In genomic region chr11:61963016-61963281, GRCh38 we compare ENCODE assay signal across 1 cellular context.
TF ChIP-seq lines count a peak whose summit lies in the region.

No MANE protein-coding gene starts in this region.

TF ChIP-seq in K562, 482 proteins besides CTCF, POLR2A, EP300 and RAD21 (continued from another document):
- 0 out of 2 replicates have a peak, but pooled peaks have one; percentile 49 for TF ChIP-seq THRB (CRISPR knock-in tag; conservative IDR thresholded peaks at IDR 0.05)
- peak; percentile 1; the same call in 1 of the 2 replicates for TF ChIP-seq ZBTB26 (CRISPR knock-in tag; IDR thresholded peaks at IDR 0.05)
- peak; percentile 1; the same call in 1 of the 2 replicates for TF ChIP-seq ZC3H4 (CRISPR knock-in tag; IDR thresholded peaks at IDR 0.05; ENCODE audit: borderline replicate concordance)
- TF ChIP-seq SMAD3 (CRISPR knock-in tag; conservative IDR thresholded peaks at IDR 0.05): no peak
- peak; percentile 1; the same call in 1 of the 2 replicates for TF ChIP-seq JUNB (CRISPR knock-in tag; conservative IDR thresholded peaks at IDR 0.05)
- 0 out of 2 replicates have a peak, but pooled peaks have one; percentile 6 for TF ChIP-seq E2F3 (CRISPR knock-in tag; IDR thresholded peaks at IDR 0.05)
- no peak for TF ChIP-seq POLR3A (IDR thresholded peaks at IDR 0.05; ENCODE audit: borderline replicate concordance, extremely low read depth, insufficient read depth, insufficient read length)
- no peak for TF ChIP-seq HMGN3 (IDR thresholded peaks at IDR 0.05; ENCODE audit: borderline replicate concordance, extremely low read depth, insufficient read length, low read depth, low read length)
- TF ChIP-seq ZBTB17 (CRISPR knock-in tag; IDR thresholded peaks at IDR 0.05): 0 out of 2 replicates have a peak, but pooled peaks have one; percentile 66
- peak; percentile 59; the same call in 1 of the 2 replicates for TF ChIP-seq ZNF561 (CRISPR knock-in tag; conservative IDR thresholded peaks at IDR 0.05)
- TF ChIP-seq, protein P1, sequence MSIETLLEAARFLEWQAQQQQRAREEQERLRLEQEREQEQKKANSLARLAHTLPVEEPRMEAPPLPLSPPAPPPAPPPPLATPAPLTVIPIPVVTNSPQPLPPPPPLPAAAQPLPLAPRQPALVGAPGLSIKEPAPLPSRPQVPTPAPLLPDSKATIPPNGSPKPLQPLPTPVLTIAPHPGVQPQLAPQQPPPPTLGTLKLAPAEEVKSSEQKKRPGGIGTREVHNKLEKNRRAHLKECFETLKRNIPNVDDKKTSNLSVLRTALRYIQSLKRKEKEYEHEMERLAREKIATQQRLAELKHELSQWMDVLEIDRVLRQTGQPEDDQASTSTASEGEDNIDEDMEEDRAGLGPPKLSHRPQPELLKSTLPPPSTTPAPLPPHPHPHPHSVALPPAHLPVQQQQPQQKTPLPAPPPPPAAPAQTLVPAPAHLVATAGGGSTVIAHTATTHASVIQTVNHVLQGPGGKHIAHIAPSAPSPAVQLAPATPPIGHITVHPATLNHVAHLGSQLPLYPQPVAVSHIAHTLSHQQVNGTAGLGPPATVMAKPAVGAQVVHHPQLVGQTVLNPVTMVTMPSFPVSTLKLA (conservative IDR thresholded peaks at IDR 0.05): no peak
- TF ChIP-seq MEF2D (tag; conservative IDR thresholded peaks at IDR 0.05; ENCODE audit: low read depth): 0 out of 2 replicates have a peak, but pooled peaks have one; percentile 14
- TF ChIP-seq MTA1 (IDR thresholded peaks at IDR 0.05; ENCODE audit: borderline replicate concordance): 0 out of 2 replicates have a peak, but pooled peaks have one; percentile 12
- TF ChIP-seq, protein P2, sequence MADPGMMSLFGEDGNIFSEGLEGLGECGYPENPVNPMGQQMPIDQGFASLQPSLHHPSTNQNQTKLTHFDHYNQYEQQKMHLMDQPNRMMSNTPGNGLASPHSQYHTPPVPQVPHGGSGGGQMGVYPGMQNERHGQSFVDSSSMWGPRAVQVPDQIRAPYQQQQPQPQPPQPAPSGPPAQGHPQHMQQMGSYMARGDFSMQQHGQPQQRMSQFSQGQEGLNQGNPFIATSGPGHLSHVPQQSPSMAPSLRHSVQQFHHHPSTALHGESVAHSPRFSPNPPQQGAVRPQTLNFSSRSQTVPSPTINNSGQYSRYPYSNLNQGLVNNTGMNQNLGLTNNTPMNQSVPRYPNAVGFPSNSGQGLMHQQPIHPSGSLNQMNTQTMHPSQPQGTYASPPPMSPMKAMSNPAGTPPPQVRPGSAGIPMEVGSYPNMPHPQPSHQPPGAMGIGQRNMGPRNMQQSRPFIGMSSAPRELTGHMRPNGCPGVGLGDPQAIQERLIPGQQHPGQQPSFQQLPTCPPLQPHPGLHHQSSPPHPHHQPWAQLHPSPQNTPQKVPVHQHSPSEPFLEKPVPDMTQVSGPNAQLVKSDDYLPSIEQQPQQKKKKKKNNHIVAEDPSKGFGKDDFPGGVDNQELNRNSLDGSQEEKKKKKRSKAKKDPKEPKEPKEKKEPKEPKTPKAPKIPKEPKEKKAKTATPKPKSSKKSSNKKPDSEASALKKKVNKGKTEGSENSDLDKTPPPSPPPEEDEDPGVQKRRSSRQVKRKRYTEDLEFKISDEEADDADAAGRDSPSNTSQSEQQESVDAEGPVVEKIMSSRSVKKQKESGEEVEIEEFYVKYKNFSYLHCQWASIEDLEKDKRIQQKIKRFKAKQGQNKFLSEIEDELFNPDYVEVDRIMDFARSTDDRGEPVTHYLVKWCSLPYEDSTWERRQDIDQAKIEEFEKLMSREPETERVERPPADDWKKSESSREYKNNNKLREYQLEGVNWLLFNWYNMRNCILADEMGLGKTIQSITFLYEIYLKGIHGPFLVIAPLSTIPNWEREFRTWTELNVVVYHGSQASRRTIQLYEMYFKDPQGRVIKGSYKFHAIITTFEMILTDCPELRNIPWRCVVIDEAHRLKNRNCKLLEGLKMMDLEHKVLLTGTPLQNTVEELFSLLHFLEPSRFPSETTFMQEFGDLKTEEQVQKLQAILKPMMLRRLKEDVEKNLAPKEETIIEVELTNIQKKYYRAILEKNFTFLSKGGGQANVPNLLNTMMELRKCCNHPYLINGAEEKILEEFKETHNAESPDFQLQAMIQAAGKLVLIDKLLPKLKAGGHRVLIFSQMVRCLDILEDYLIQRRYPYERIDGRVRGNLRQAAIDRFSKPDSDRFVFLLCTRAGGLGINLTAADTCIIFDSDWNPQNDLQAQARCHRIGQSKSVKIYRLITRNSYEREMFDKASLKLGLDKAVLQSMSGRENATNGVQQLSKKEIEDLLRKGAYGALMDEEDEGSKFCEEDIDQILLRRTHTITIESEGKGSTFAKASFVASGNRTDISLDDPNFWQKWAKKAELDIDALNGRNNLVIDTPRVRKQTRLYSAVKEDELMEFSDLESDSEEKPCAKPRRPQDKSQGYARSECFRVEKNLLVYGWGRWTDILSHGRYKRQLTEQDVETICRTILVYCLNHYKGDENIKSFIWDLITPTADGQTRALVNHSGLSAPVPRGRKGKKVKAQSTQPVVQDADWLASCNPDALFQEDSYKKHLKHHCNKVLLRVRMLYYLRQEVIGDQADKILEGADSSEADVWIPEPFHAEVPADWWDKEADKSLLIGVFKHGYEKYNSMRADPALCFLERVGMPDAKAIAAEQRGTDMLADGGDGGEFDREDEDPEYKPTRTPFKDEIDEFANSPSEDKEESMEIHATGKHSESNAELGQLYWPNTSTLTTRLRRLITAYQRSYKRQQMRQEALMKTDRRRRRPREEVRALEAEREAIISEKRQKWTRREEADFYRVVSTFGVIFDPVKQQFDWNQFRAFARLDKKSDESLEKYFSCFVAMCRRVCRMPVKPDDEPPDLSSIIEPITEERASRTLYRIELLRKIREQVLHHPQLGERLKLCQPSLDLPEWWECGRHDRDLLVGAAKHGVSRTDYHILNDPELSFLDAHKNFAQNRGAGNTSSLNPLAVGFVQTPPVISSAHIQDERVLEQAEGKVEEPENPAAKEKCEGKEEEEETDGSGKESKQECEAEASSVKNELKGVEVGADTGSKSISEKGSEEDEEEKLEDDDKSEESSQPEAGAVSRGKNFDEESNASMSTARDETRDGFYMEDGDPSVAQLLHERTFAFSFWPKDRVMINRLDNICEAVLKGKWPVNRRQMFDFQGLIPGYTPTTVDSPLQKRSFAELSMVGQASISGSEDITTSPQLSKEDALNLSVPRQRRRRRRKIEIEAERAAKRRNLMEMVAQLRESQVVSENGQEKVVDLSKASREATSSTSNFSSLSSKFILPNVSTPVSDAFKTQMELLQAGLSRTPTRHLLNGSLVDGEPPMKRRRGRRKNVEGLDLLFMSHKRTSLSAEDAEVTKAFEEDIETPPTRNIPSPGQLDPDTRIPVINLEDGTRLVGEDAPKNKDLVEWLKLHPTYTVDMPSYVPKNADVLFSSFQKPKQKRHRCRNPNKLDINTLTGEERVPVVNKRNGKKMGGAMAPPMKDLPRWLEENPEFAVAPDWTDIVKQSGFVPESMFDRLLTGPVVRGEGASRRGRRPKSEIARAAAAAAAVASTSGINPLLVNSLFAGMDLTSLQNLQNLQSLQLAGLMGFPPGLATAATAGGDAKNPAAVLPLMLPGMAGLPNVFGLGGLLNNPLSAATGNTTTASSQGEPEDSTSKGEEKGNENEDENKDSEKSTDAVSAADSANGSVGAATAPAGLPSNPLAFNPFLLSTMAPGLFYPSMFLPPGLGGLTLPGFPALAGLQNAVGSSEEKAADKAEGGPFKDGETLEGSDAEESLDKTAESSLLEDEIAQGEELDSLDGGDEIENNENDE (IDR thresholded peaks at IDR 0.05; ENCODE audit: low read depth, low read length): peak; percentile 19
- 0 out of 2 replicates have a peak, but pooled peaks have one; percentile 60 for TF ChIP-seq ZNF717 (CRISPR knock-in tag; IDR thresholded peaks at IDR 0.05)
- TF ChIP-seq, protein P3, sequence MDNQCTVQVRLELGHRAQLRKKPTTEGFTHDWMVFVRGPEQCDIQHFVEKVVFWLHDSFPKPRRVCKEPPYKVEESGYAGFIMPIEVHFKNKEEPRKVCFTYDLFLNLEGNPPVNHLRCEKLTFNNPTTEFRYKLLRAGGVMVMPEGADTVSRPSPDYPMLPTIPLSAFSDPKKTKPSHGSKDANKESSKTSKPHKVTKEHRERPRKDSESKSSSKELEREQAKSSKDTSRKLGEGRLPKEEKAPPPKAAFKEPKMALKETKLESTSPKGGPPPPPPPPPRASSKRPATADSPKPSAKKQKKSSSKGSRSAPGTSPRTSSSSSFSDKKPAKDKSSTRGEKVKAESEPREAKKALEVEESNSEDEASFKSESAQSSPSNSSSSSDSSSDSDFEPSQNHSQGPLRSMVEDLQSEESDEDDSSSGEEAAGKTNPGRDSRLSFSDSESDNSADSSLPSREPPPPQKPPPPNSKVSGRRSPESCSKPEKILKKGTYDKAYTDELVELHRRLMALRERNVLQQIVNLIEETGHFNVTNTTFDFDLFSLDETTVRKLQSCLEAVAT (IDR thresholded peaks at IDR 0.05): 0 out of 4 replicates have a peak, but pooled peaks of 1 of the 2 experiments have one; percentile 4
- peak; percentile 46; the same call in 1 of the 2 replicates for TF ChIP-seq ZNF764 (CRISPR knock-in tag; IDR thresholded peaks at IDR 0.05; ENCODE audit: low read depth)
- 0 out of 2 replicates have a peak, but pooled peaks have one; percentile 18 for TF ChIP-seq HDAC6 (IDR thresholded peaks at IDR 0.05; ENCODE audit: low read depth, low read length)
- peak; percentile 75 for TF ChIP-seq MEIS2 (IDR thresholded peaks at IDR 0.05; ENCODE audit: partially characterized antibody)
- TF ChIP-seq ZNF431 (CRISPR knock-in tag; IDR thresholded peaks at IDR 0.05): 0 out of 2 replicates have a peak, but pooled peaks have one; percentile 31
- TF ChIP-seq, protein P4, sequence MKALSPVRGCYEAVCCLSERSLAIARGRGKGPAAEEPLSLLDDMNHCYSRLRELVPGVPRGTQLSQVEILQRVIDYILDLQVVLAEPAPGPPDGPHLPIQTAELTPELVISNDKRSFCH (CRISPR knock-in tag; IDR thresholded peaks at IDR 0.05): no peak
- TF ChIP-seq, protein P4 (tag; IDR thresholded peaks at IDR 0.05): peak; percentile 63; the same call in 1 of the 2 replicates
- TF ChIP-seq, protein P5, sequence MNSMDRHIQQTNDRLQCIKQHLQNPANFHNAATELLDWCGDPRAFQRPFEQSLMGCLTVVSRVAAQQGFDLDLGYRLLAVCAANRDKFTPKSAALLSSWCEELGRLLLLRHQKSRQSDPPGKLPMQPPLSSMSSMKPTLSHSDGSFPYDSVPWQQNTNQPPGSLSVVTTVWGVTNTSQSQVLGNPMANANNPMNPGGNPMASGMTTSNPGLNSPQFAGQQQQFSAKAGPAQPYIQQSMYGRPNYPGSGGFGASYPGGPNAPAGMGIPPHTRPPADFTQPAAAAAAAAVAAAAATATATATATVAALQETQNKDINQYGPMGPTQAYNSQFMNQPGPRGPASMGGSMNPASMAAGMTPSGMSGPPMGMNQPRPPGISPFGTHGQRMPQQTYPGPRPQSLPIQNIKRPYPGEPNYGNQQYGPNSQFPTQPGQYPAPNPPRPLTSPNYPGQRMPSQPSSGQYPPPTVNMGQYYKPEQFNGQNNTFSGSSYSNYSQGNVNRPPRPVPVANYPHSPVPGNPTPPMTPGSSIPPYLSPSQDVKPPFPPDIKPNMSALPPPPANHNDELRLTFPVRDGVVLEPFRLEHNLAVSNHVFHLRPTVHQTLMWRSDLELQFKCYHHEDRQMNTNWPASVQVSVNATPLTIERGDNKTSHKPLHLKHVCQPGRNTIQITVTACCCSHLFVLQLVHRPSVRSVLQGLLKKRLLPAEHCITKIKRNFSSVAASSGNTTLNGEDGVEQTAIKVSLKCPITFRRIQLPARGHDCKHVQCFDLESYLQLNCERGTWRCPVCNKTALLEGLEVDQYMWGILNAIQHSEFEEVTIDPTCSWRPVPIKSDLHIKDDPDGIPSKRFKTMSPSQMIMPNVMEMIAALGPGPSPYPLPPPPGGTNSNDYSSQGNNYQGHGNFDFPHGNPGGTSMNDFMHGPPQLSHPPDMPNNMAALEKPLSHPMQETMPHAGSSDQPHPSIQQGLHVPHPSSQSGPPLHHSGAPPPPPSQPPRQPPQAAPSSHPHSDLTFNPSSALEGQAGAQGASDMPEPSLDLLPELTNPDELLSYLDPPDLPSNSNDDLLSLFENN (IDR thresholded peaks at IDR 0.05; ENCODE audit: low read depth in 2 of 2, low read length in 2 of 2): 0 out of 4 replicates have a peak, but pooled peaks of 1 of the 2 experiments have one; percentile 5
- no peak for TF ChIP-seq MXD1 (CRISPR knock-in tag; IDR thresholded peaks at IDR 0.05; ENCODE audit: borderline replicate concordance, poor library complexity, severe bottlenecking)
- TF ChIP-seq ETV6 (IDR thresholded peaks at IDR 0.05; ENCODE audit: borderline replicate concordance in 1 of 2, low read depth in 2 of 2, low read length in 1 of 2): no peak
- no peak for TF ChIP-seq ETV6 (CRISPR knock-in tag; IDR thresholded peaks at IDR 0.05; ENCODE audit: borderline replicate concordance)
- no peak for TF ChIP-seq SNIP1 (IDR thresholded peaks at IDR 0.05; ENCODE audit: low read depth)
- TF ChIP-seq ZNF57 (CRISPR knock-in tag; IDR thresholded peaks at IDR 0.05): no peak
- TF ChIP-seq NFXL1 (CRISPR knock-in tag; IDR thresholded peaks at IDR 0.05): peak; percentile 10; the same call in 1 of the 2 replicates
